Comparison of ENCODE assay signal across 12 cellular contexts in the genomic region with DNA sequence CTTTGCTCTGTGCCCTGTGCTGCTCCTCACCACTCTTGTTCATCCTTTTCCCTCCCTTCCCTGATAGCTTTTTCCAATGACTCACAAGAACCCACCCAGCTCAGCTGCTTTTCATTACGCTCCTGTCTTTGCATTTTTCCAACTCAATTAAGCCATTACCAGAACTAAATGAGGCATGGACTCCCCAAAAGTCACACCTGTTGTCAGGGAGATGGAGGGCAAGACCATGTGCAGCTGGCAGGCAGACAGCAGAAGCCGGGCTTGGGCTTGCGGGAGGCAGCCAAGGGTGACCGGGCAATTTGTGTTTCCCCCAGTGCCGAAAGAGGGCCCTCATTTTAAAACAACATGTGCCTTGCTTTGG.
DNase-seq lines count a peak whose midpoint lies in the region; ATAC-seq, FAIRE-seq and TF ChIP-seq lines count a peak whose summit lies in the region.
"Had no signal": no experiment of that assay in that cellular context is flagged by ENCODE, and none has a peak within 500 bp of the region (broad histone marks: within the 10 kb centered on the region; RNA-seq: fewer than 3 reads in every experiment).

No MANE protein-coding gene starts in this region.

- WGBS in small intestine, 3 donors, result 74 to 90% (median 78%) methylated on average over 5 of the region's 5 CpGs

- peak overlapping the region; percentile 51 for H3K4me2 ChIP-seq in OCI-LY3 (ENCODE audit: low read length)
- no peak overlapping the region for H3K4me2 ChIP-seq in PC-3 (ENCODE audit: low read length)
- H3K4me2 ChIP-seq: smooth muscle cell had no signal

- H3K9ac ChIP-seq in OCI-LY3 (ENCODE audit: low read length) (no peak overlapping the region; the same call in 1 of the 2 replicates), PC-3 (ENCODE audit: low read length) (no peak overlapping the region)

- BruUV-seq in PC-3 (replicated peaks; lab: Mats Ljungman, UMichigan), result no TSS peak

- no peaks in the 10 kb centered on the region for H3K27me3 ChIP-seq in OCI-LY3 (ENCODE audit: low read depth, low read length)
- peaks cover 88% of the 10 kb centered on the region for H3K27me3 ChIP-seq in PC-3 (ENCODE audit: low read length)
- no peaks in the 10 kb centered on the region for H3K27me3 ChIP-seq in small intestine (ENCODE audit: control insufficient read depth in 2 of 2, insufficient read depth in 2 of 2, low read length in 2 of 2)

- H3K27ac ChIP-seq in OCI-LY3 (ENCODE audit: low read length), result peak overlapping the region; percentile 8; the same call in 1 of the 2 replicates
- no peak overlapping the region for H3K27ac ChIP-seq in PC-3 (ENCODE audit: low read length)
- H3K27ac ChIP-seq in small intestine (ENCODE audit: low read depth in 1 of 2, low read length in 1 of 2), result peak overlapping the region in 1 of 2 donors; percentile 25

- POLR2A ChIA-PET in PC-3 (lab: Charles Lee; ENCODE audit: unreplicated experiment), result no interaction called here

- no peaks in the 10 kb centered on the region for H3F3A ChIP-seq in PC-3 (ENCODE audit: low read length, unreplicated experiment)

- DNase-seq in mucosa of descending colon, result no peak
- no peak for DNase-seq in PC-3
- DNase-seq in small intestine, result no peak
- no peak for DNase-seq in activated T-cell treated with anti-CD3 and anti-CD28 coated beads, Interleukin-2, amount 50 U/mL, for 1 hour
- DNase-seq: caudate nucleus, NCI-H748 treated with DMSO at 0.1 percent for 48 hours had no signal

- H4K20me1 ChIP-seq in OCI-LY3 (ENCODE audit: insufficient read depth, low read length) (no peaks in the 10 kb centered on the region), PC-3 (ENCODE audit: low read length) (no peaks in the 10 kb centered on the region)

- no peaks in the 10 kb centered on the region for H3K36me3 ChIP-seq in OCI-LY3 (replicated peaks; ENCODE audit: low read depth, low read length)
- H3K36me3 ChIP-seq in mucosa of descending colon (ENCODE audit: low read depth), result no peaks in the 10 kb centered on the region
- H3K36me3 ChIP-seq in PC-3 (ENCODE audit: low read depth, low read length), result no peaks in the 10 kb centered on the region
- H3K36me3 ChIP-seq in small intestine (ENCODE audit: control insufficient read depth in 2 of 2, insufficient read depth in 2 of 2, low read length in 2 of 2), result no peaks in the 10 kb centered on the region

- H2AFZ ChIP-seq in OCI-LY3 (ENCODE audit: low read depth, low read length) (peak overlapping the region; percentile 89), PC-3 (ENCODE audit: low read length) (no peak overlapping the region)

- intact Hi-C loops in mucosa of descending colon (cut with DNase I, micrococcal nuclease) (no loop called here), PC-3 (cut with micrococcal nuclease) (no loop called here)

- FAIRE-seq in small intestine (lab: Jason Lieb, UNC), result no peak

- H3K79me2 ChIP-seq in OCI-LY3 (ENCODE audit: low read length) (no peaks in the 10 kb centered on the region), PC-3 (ENCODE audit: low read length) (no peaks in the 10 kb centered on the region)

- ATAC-seq in HG02678 (IDR thresholded peaks at IDR 0.05; ENCODE audit: unreplicated experiment) (peak; percentile 57), mucosa of descending colon (peak; percentile 39), GM21723 (IDR thresholded peaks at IDR 0.05; ENCODE audit: unreplicated experiment) (no peak), PC-3 (no peak)
- ATAC-seq: activated T-helper 17 cell treated with anti-CD3 and anti-CD28 coated beads, Interleukin-2, amount 50 U/mL, for 72 hours had no signal

- H3K9me3 ChIP-seq in OCI-LY3 (ENCODE audit: insufficient read depth, low read length) (no peaks in the 10 kb centered on the region), mucosa of descending colon (no peaks in the 10 kb centered on the region), PC-3 (ENCODE audit: low read length) (no peaks in the 10 kb centered on the region), small intestine (ENCODE audit: control insufficient read depth, low read depth) (no peaks in the 10 kb centered on the region)

- TF ChIP-seq CTCF in GM12874 (IDR thresholded peaks at IDR 0.05; ENCODE audit: insufficient read depth, low read depth, low read length), result 0 out of 2 replicates have a peak, but pooled peaks have one; percentile 8
- TF ChIP-seq CTCF in OCI-LY3 (IDR thresholded peaks at IDR 0.05; ENCODE audit: low read depth, low read length), result no peak
- no peak for TF ChIP-seq CTCF in mucosa of descending colon (IDR thresholded peaks at IDR 0.05)
- TF ChIP-seq CTCF in PC-3 (conservative IDR thresholded peaks at IDR 0.05; ENCODE audit: low read depth, low read length), result no peak

- no peaks in the 10 kb centered on the region for H3K9me2 ChIP-seq in PC-3 (replicated peaks; ENCODE audit: low read length)

- H3K4me1 ChIP-seq in OCI-LY3 (ENCODE audit: low read length) (peaks cover 54% of the 10 kb centered on the region), mucosa of descending colon (ENCODE audit: low read depth) (no peaks in the 10 kb centered on the region), PC-3 (ENCODE audit: insufficient read depth, low read length) (no peaks in the 10 kb centered on the region), small intestine (ENCODE audit: control insufficient read depth in 2 of 2, insufficient read depth in 1 of 2, low read depth in 1 of 2, low read length in 1 of 2) (peaks cover 0 to 1% of the 10 kb centered on the region in 2 donors)

- CTCF ChIA-PET in PC-3 (lab: Charles Lee), result no interaction called here

- H3K4me3 ChIP-seq in OCI-LY3 (ENCODE audit: low read length) (0 out of 2 replicates have a peak overlapping the region, but pooled peaks have one; percentile 5), mucosa of descending colon (no peak overlapping the region), PC-3 (ENCODE audit: low read length) (no peak overlapping the region), small intestine (ENCODE audit: low read depth in 1 of 2, low read length in 2 of 2) (no peak overlapping the region)
- H3K4me3 ChIP-seq: smooth muscle cell had no signal

Comparison
In these comparisons a context has a peak if more than half of its experiments do, and no peak if none do; other contexts are left out.
1. ATAC-seq: peak in HG02678 (single experiment) and mucosa of descending colon (single experiment); none in GM21723 (single experiment) and PC-3 (single experiment).